In the genomic region with DNA sequence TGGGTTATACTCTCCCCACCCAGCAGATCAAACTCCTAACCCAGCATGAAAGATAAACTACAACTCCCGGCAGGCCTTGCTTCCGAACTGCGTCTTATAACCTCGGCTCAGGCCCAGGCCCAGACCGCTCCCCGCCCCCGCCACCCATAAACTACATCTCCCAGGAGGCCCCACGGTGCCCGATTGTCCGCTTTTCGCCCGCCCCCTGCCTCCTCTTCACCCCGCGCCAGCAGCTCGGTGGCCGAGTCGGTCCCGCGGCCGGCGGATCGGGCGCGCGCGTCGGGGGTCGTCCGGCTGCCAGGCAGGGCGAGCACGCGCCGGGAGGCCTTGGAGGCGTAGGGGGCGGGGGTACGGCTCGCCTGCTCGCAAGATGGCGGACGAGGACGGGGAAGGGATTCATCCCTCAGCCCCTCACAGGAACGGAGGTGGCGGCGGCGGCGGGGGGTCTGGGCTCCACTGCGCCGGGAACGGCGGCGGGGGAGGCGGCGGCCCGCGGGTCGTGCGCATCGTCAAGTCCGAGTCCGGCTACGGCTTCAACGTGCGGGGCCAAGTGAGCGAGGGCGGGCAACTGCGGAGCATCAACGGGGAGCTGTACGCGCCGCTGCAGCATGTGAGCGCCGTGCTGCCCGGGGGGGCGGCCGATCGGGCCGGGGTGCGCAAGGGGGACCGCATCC, we compare ENCODE assay signal across 8 cellular contexts. TPM values are rescaled to one million over a fixed set of nuclear protein-coding genes. Genes with fewer than 3 reads are reported as not detected.
DNase-seq lines count a peak whose midpoint lies in the region; ATAC-seq lines count a peak whose summit lies in the region.

A gene (plus strand): TSS at position 219 of the 674 bp plus-strand sequence. CDS start 152 bp downstream, at position 371.

- H2AFZ ChIP-seq in mesenchymal stem cell (ENCODE audit: low read depth, low read length): peak within 1 kb of the TSS; percentile 99

- H3K9me3 ChIP-seq in HUES48 (ENCODE audit: control insufficient read depth, insufficient read depth, low read length) (no peaks in the 10 kb centered on the region), NT2/D1 (ENCODE audit: insufficient read depth, low read length) (no peaks in the 10 kb centered on the region), mesenchymal stem cell (ENCODE audit: control insufficient read depth, low read length) (no peaks in the 10 kb centered on the region)

- peaks cover 11% of the 10 kb centered on the region for H3K79me1 ChIP-seq in mesenchymal stem cell (replicated peaks; ENCODE audit: low read length, poor library complexity, severe bottlenecking)

- no peaks in the 10 kb centered on the region for H3K36me3 Mint-ChIP-seq in effector memory CD8-positive, alpha-beta T cell (ENCODE audit: insufficient read depth)

- peak within 1 kb of the TSS; percentile 81 for H3K9ac ChIP-seq in HUES48 (ENCODE audit: low read depth, low read length)
- H3K9ac ChIP-seq in NT2/D1 (ENCODE audit: insufficient read length, low read depth): peak within 1 kb of the TSS; percentile 89
- H3K9ac ChIP-seq in mesenchymal stem cell (ENCODE audit: low read length): peak within 1 kb of the TSS; percentile 88

- in situ Hi-C loops in Caki2 (cut with HindIII; ENCODE audit: low pct_unique_long_range_greater_than_20kb, low sequenced_read_pairs): no loop called here

- H3K23ac ChIP-seq in mesenchymal stem cell (ENCODE audit: low read length in 2 of 2): peak within 1 kb of the TSS; percentile 96 to 99

- H3K18ac ChIP-seq in mesenchymal stem cell (ENCODE audit: low read depth in 1 of 2, low read length in 2 of 2): peak within 1 kb of the TSS; percentile 96 to 99

- H3K4me1 Mint-ChIP-seq in effector memory CD8-positive, alpha-beta T cell (ENCODE audit: low read depth in 2 of 2): peaks cover 21 to 25% of the 10 kb centered on the region in 2 donors

- H4K91ac ChIP-seq in mesenchymal stem cell (ENCODE audit: low read length): peak within 1 kb of the TSS; percentile 100

- H3K4me3 Mint-ChIP-seq in effector memory CD8-positive, alpha-beta T cell: peak within 1 kb of the TSS; percentile 89 to 97

- H3K14ac ChIP-seq in mesenchymal stem cell (ENCODE audit: low read length in 2 of 2): peak within 1 kb of the TSS in 1 of 2 experiments; percentile 98

- H3K27me3 ChIP-seq in HUES48 (ENCODE audit: control insufficient read depth, insufficient read depth, low read length): no peaks in the 10 kb centered on the region
- H3K27me3 ChIP-seq in NT2/D1 (ENCODE audit: insufficient read depth, insufficient read length): no peaks in the 10 kb centered on the region
- H3K27me3 ChIP-seq in mesenchymal stem cell (ENCODE audit: control insufficient read depth in 1 of 2, insufficient read depth in 1 of 2, low read length in 2 of 2): no peaks in the 10 kb centered on the region

- no peaks in the 10 kb centered on the region for H3K9me3 Mint-ChIP-seq in effector memory CD8-positive, alpha-beta T cell

- H3K36me3 ChIP-seq in HUES48 (ENCODE audit: control insufficient read depth, insufficient read depth, low read length) (0 out of 2 replicates have a peak, but pooled peaks cover 19% of the 10 kb centered on the region), NT2/D1 (ENCODE audit: insufficient read depth, insufficient read length, low read length) (peaks cover 11% of the 10 kb centered on the region), mesenchymal stem cell (ENCODE audit: control insufficient read depth in 1 of 2, insufficient read depth in 2 of 2, low read depth in 1 of 2, low read length in 2 of 2) (peaks cover 0 to 8% of the 10 kb centered on the region in 2 experiments)

- H3K4me3 ChIP-seq in HUES48 (ENCODE audit: low read depth, low read length) (peak within 1 kb of the TSS; percentile 76), NT2/D1 (ENCODE audit: insufficient read length, low read depth) (peak within 1 kb of the TSS; percentile 60), mesenchymal stem cell (ENCODE audit: insufficient read depth in 1 of 2, low read depth in 1 of 2, low read length in 2 of 2) (peak within 1 kb of the TSS; percentile 90 to 100)

- H2BK12ac ChIP-seq in mesenchymal stem cell (ENCODE audit: low read length in 2 of 2): peak within 1 kb of the TSS; percentile 39 to 90

- H3K4ac ChIP-seq in mesenchymal stem cell (ENCODE audit: low read depth in 1 of 2, low read length in 2 of 2): peak within 1 kb of the TSS; percentile 87 to 99

- peak within 1 kb of the TSS; percentile 95 for H2BK5ac ChIP-seq in mesenchymal stem cell (ENCODE audit: low read depth, low read length, poor library complexity, severe bottlenecking)

- H3K27ac ChIP-seq in HUES48 (ENCODE audit: low read depth, low read length) (peak within 1 kb of the TSS; percentile 89), mesenchymal stem cell (ENCODE audit: low read length, poor library complexity, severe bottlenecking) (no peak within 1 kb of the TSS)

- 1% methylated on average over 63 of the region's 79 CpGs for WGBS in mesenchymal stem cell

- H2BK120ac ChIP-seq in mesenchymal stem cell (ENCODE audit: low read depth, low read length): peak within 1 kb of the TSS; percentile 92

- peak within 1 kb of the TSS; percentile 93 for H3K4me2 ChIP-seq in mesenchymal stem cell (ENCODE audit: low read length, poor library complexity, severe bottlenecking)

- peak; percentile 85 for ATAC-seq in GM21390 (IDR thresholded peaks at IDR 0.05; ENCODE audit: unreplicated experiment)
- peak; percentile 92 for ATAC-seq in effector memory CD8-positive, alpha-beta T cell (replicated peaks)

- peaks cover 15% of the 10 kb centered on the region; the same call in 1 of the 2 replicates for H3K4me1 ChIP-seq in HUES48 (ENCODE audit: control insufficient read depth, insufficient read depth, low read length)
- no peaks in the 10 kb centered on the region for H3K4me1 ChIP-seq in NT2/D1 (ENCODE audit: insufficient read depth, insufficient read length)
- H3K4me1 ChIP-seq in mesenchymal stem cell (ENCODE audit: control insufficient read depth, insufficient read depth, low read depth, low read length): peaks cover 7% of the 10 kb centered on the region

- DNase-seq in Caki2 (ENCODE audit: low read depth) (peak; percentile 84), NT2/D1 (ENCODE audit: low read depth, low spot score) (peak; percentile 96), mesenchymal stem cell (peak; percentile 95)
- DNase-seq in activated CD8-positive, alpha-beta memory T cell treated with anti-CD3 and anti-CD28 coated beads for 48 hours (ENCODE audit: low read depth in 2 of 3, low spot score in 2 of 3): peak; percentile 62 to 76 (median 72)
- peak; percentile 79 to 83 (median 80) for DNase-seq in effector memory CD8-positive, alpha-beta T cell
- DNase-seq in stimulated activated CD8-positive, alpha-beta memory T cell treated with anti-CD3 and anti-CD28 coated beads, Interleukin-12 subunit alpha, Interleukin-12 subunit beta, amount 100 ng/mL, for 4 hours (ENCODE audit: low read depth): peak; percentile 79

- no peak within 1 kb of the TSS for H2AK5ac ChIP-seq in mesenchymal stem cell (ENCODE audit: low read length, severe bottlenecking)

- H4K8ac ChIP-seq in mesenchymal stem cell (ENCODE audit: low read length): peak within 1 kb of the TSS; percentile 98

- H3K27me3 Mint-ChIP-seq in effector memory CD8-positive, alpha-beta T cell: peaks cover 6 to 9% of the 10 kb centered on the region in 2 donors

- H2BK15ac ChIP-seq in mesenchymal stem cell (ENCODE audit: low read depth, poor library complexity, severe bottlenecking): peak within 1 kb of the TSS; percentile 100

- H3K27ac Mint-ChIP-seq in effector memory CD8-positive, alpha-beta T cell: peak within 1 kb of the TSS; percentile 93 to 94

RNA-seq across cellular contexts. Expression of the gene that starts here (rescaled TPM):
- 8.7 and 32.6 TPM in 2 replicates for total RNA-seq in Caki2 (2014; rRNA removed; shearing (Covaris generic); ENCODE audit: low replicate concordance)
- polyA plus RNA-seq in mesenchymal stem cell (2013, experiment 1 of 2): 19.7 TPM
- polyA plus RNA-seq in mesenchymal stem cell (2013, experiment 2 of 2): 18.9 TPM
